ENCODE assay signal across 25 cellular contexts in genomic region chr1:98860314-98860713, GRCh38.
"Had no signal": no experiment of that assay in that cellular context is flagged by ENCODE, and none has a peak within 500 bp of the region (broad histone marks: within the 10 kb centered on the region; RNA-seq: fewer than 3 reads in every experiment).

No MANE protein-coding gene starts in this region.

- H3K4me1 ChIP-seq: neural progenitor cell, parathyroid adenoma, psoas muscle, right lobe of liver, sigmoid colon, stomach, thyroid gland, tibial nerve, upper lobe of left lung, uterus had no signal

- H3K9ac ChIP-seq: neural progenitor cell, parathyroid adenoma had no signal

- DNase-seq: naive thymus-derived CD4-positive, alpha-beta T cell; natural killer cell; occipital lobe; ovary; posterior cingulate gyrus; psoas muscle; right cardiac atrium; right lobe of liver; sigmoid colon; small intestine; stimulated activated CD4-positive, alpha-beta T cell treated with anti-CD3 and anti-CD28 coated beads, Interleukin-15, amount 100 ng/mL, for 24 hours; stimulated activated CD4-positive, alpha-beta T cell treated with anti-CD3 and anti-CD28 coated beads, Interleukin-2, amount 100 ng/mL, for 24 hours; stimulated activated CD4-positive, alpha-beta T cell treated with anti-CD3 and anti-CD28 coated beads, Interleukin-2, amount 100 ng/mL, for 48 hours; stimulated activated CD4-positive, alpha-beta T cell treated with anti-CD3 and anti-CD28 coated beads, Interleukin-4, amount 100 ng/mL, for 24 hours; stimulated activated naive B cell treated with anti-CD40 and anti-IgM and Interleukin-4, amounts not matched to agents 10 μg/mL and 1 μg/mL and 100 μg/mL, for 72 hours; stomach; thyroid gland; trophoblast cell; upper lobe of left lung; uterus had no signal

- H3K4me2 ChIP-seq: neural progenitor cell had no signal

- H3K36me3 ChIP-seq: neural progenitor cell, ovary, right lobe of liver, sigmoid colon, stomach, thoracic aorta, thyroid gland, tibial nerve, upper lobe of left lung, uterus had no signal

- H3K27ac ChIP-seq: neural progenitor cell, ovary, parathyroid adenoma, psoas muscle, right lobe of liver, sigmoid colon, stomach, thoracic aorta, thyroid gland, tibial nerve, upper lobe of left lung, uterus had no signal

- H3K27me3 ChIP-seq: neural progenitor cell, ovary, right lobe of liver, sigmoid colon, stomach, thyroid gland, tibial nerve, upper lobe of left lung, uterus had no signal

- H3K9me3 ChIP-seq: ovary, psoas muscle, right lobe of liver, sigmoid colon, stomach, thoracic aorta, thyroid gland, tibial nerve, upper lobe of left lung, uterus had no signal

- H2AFZ ChIP-seq: neural progenitor cell, parathyroid adenoma had no signal

- H3K4me3 ChIP-seq: neural progenitor cell, ovary, psoas muscle, right lobe of liver, sigmoid colon, stomach, thoracic aorta, thyroid gland, tibial nerve, upper lobe of left lung, uterus had no signal

- ATAC-seq: naive thymus-derived CD4-positive, alpha-beta T cell; natural killer cell; psoas muscle; right cardiac atrium; right lobe of liver; stimulated activated effector memory CD8-positive, alpha-beta T cell treated with anti-CD3 and anti-CD28 coated beads, Interleukin-12 subunit alpha, Interleukin-12 subunit beta, amount 100 ng/mL, for 72 hours; stimulated activated naive B cell treated with anti-CD40 and anti-IgM and Interleukin-4, amounts not matched to agents 10 μg/mL and 1 μg/mL and 100 μg/mL, for 72 hours had no signal

- H3K79me2 ChIP-seq: parathyroid adenoma had no signal
